3 cellular contexts compared by ENCODE assay signal in genomic region chr6:21310736-21311135, GRCh38.
"Had no signal": no experiment of that assay in that cellular context is flagged by ENCODE, and none has a peak within 500 bp of the region (broad histone marks: within the 10 kb centered on the region; RNA-seq: fewer than 3 reads in every experiment).

No MANE protein-coding gene starts in this region.

- H3K4me3 ChIP-seq: GM12878 had no signal

- DNase-seq: GDM1, GF-D8 had no signal

- ATAC-seq: GM12878 had no signal
